ENCODE assay signal across 3 cellular contexts in genomic region chr1:15187175-15187810, GRCh38.
TF ChIP-seq lines count a peak whose summit lies in the region.

No MANE protein-coding gene starts in this region.

TF ChIP-seq in liver, 16 proteins besides CTCF, POLR2A, EP300 and RAD21:
- TF ChIP-seq RXRA (IDR thresholded peaks at IDR 0.05) (peak; percentile 60 to 72), JUND (IDR thresholded peaks at IDR 0.05) (no peak), GABPA (IDR thresholded peaks at IDR 0.05 in 1 of 2, conservative IDR thresholded peaks at IDR 0.05 in 1 of 2) (no peak), NR2F2 (IDR thresholded peaks at IDR 0.05) (peak; percentile 41), HNF4G (IDR thresholded peaks at IDR 0.05) (no peak), FOXA1 (IDR thresholded peaks at IDR 0.05) (no peak), TAF1 (conservative IDR thresholded peaks at IDR 0.05) (no peak), SP1 (IDR thresholded peaks at IDR 0.05) (no peak), YY1 (IDR thresholded peaks at IDR 0.05) (no peak), FOXA2 (IDR thresholded peaks at IDR 0.05) (no peak), REST (IDR thresholded peaks at IDR 0.05) (no peak), ATF3 (IDR thresholded peaks at IDR 0.05) (no peak), HNF4A (conservative IDR thresholded peaks at IDR 0.05) (no peak), ZBTB33 (IDR thresholded peaks at IDR 0.05) (no peak)
- TF ChIP-seq, protein P1, sequence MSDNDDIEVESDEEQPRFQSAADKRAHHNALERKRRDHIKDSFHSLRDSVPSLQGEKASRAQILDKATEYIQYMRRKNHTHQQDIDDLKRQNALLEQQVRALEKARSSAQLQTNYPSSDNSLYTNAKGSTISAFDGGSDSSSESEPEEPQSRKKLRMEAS (IDR thresholded peaks at IDR 0.05) = no peak

TF ChIP-seq in HepG2, 621 proteins besides CTCF, POLR2A, EP300 and RAD21:
- TF ChIP-seq ZNF33B (CRISPR knock-in tag; IDR thresholded peaks at IDR 0.05) (no peak), ZNF431 (CRISPR knock-in tag; IDR thresholded peaks at IDR 0.05; ENCODE audit: borderline replicate concordance, low read depth) (no peak), TBP (CRISPR knock-in tag; IDR thresholded peaks at IDR 0.05) (no peak), ZNF672 (CRISPR knock-in tag; IDR thresholded peaks at IDR 0.05) (no peak)

TF ChIP-seq in K562, 482 proteins besides CTCF, POLR2A, EP300 and RAD21:
- TF ChIP-seq PBX2 (CRISPR knock-in tag; IDR thresholded peaks at IDR 0.05; ENCODE audit: low read depth) (no peak), PBX2 (tag; conservative IDR thresholded peaks at IDR 0.05; ENCODE audit: low read depth) (0 out of 2 replicates have a peak, but pooled peaks have one; percentile 21), ZNF263 (CRISPR knock-in tag; IDR thresholded peaks at IDR 0.05; ENCODE audit: borderline replicate concordance) (no peak)
- TF ChIP-seq, protein P2, sequence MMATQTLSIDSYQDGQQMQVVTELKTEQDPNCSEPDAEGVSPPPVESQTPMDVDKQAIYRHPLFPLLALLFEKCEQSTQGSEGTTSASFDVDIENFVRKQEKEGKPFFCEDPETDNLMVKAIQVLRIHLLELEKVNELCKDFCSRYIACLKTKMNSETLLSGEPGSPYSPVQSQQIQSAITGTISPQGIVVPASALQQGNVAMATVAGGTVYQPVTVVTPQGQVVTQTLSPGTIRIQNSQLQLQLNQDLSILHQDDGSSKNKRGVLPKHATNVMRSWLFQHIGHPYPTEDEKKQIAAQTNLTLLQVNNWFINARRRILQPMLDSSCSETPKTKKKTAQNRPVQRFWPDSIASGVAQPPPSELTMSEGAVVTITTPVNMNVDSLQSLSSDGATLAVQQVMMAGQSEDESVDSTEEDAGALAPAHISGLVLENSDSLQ (IDR thresholded peaks at IDR 0.05) = 0 out of 2 replicates have a peak, but pooled peaks have one; percentile 26
